Comparison of ENCODE assay signal across 25 cellular contexts in the genomic region with DNA sequence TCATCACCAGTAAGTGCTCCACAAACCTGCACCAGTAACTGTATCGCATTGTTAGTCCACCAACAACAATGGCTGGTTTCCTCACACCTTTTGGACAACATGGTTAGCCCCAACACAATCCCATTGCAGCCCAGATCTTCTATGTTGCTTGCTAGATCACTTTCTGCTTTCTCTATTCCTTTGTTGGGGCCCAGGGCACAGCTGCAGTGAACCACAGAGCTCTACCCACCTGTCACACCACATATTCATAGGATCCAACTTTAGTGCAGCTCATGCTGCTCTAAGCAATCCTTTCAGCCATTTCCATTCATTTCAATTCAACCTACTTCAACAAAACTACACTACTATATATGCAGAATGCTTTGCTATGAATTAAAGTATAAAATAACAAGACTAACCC.
"Had no signal": no experiment of that assay in that cellular context is flagged by ENCODE, and none has a peak within 500 bp of the region (broad histone marks: within the 10 kb centered on the region; RNA-seq: fewer than 3 reads in every experiment).

No MANE protein-coding gene starts in this region.

- H3K36me3 Mint-ChIP-seq: mesothelial cell of epicardium; naive thymus-derived CD4-positive, alpha-beta T cell had no signal

- H3K9me3 Mint-ChIP-seq: endodermal cell had no signal

- H3K4me3 Mint-ChIP-seq: dendritic cell treated with granulocyte-macrophage colony-stimulating factor and Interleukin-4, amounts not matched to agents 40 ng/mL and 50 ng/mL, for 4 days; effector memory CD8-positive, alpha-beta T cell; endodermal cell; mesothelial cell of epicardium; naive thymus-derived CD4-positive, alpha-beta T cell had no signal

- H3K9me3 ChIP-seq: colonic mucosa, esophagus squamous epithelium, gastrocnemius medialis, heart right ventricle, left lung, lower lobe of right lung, mucosa of descending colon had no signal

- H3K4me3 ChIP-seq: colonic mucosa, esophagus squamous epithelium, gastrocnemius medialis, heart right ventricle, left lung, lower lobe of right lung, mucosa of descending colon had no signal

- H3K4me1 Mint-ChIP-seq: endodermal cell; naive thymus-derived CD4-positive, alpha-beta T cell had no signal

- H3K36me3 ChIP-seq: colonic mucosa, esophagus squamous epithelium, gastrocnemius medialis, heart right ventricle, left lung, lower lobe of right lung had no signal

- ATAC-seq: effector memory CD8-positive, alpha-beta T cell; esophagus mucosa; gastrocnemius medialis; heart right ventricle; left cardiac atrium; left lung; left ventricle myocardium superior; lower lobe of right lung; mucosa of descending colon; naive thymus-derived CD4-positive, alpha-beta T cell had no signal

- H3K27me3 ChIP-seq: colonic mucosa, esophagus squamous epithelium, gastrocnemius medialis, left lung had no signal

- H3K27ac Mint-ChIP-seq: dendritic cell treated with granulocyte-macrophage colony-stimulating factor and Interleukin-4, amounts not matched to agents 40 ng/mL and 50 ng/mL, for 4 days; effector memory CD8-positive, alpha-beta T cell; endodermal cell; mesothelial cell of epicardium; naive thymus-derived CD4-positive, alpha-beta T cell had no signal

- DNase-seq: colonic mucosa; cortex of kidney; effector CD8-positive, alpha-beta T cell; effector memory CD8-positive, alpha-beta T cell; endodermal cell; erythroblast; esophagus squamous epithelium; foreskin fibroblast; foreskin melanocyte; gastrocnemius medialis; glutamatergic neuron; head of caudate nucleus; heart right ventricle; hippocampal formation; left cardiac atrium; left lung; left ventricle myocardium superior; lower lobe of right lung; mesenchymal stem cell; mucosa of descending colon; naive thymus-derived CD4-positive, alpha-beta T cell had no signal

- H3K4me1 ChIP-seq: colonic mucosa, esophagus squamous epithelium, gastrocnemius medialis, heart right ventricle, left lung, lower lobe of right lung had no signal

- H3K27ac ChIP-seq: colonic mucosa, epithelial cell of prostate, esophagus squamous epithelium, gastrocnemius medialis, heart right ventricle, left lung, lower lobe of right lung had no signal

- H3K27me3 Mint-ChIP-seq: dendritic cell treated with granulocyte-macrophage colony-stimulating factor and Interleukin-4, amounts not matched to agents 40 ng/mL and 50 ng/mL, for 4 days; effector memory CD8-positive, alpha-beta T cell; naive thymus-derived CD4-positive, alpha-beta T cell had no signal
